ENCODE assay signal across 1 cellular context in genomic region chr18:8478968-8479370, GRCh38.
TF ChIP-seq lines count a peak whose summit lies in the region.

No MANE protein-coding gene starts in this region.

TF ChIP-seq in SK-N-SH treated with all-trans-retinoic acid at 6 μM for 48 hours, 23 proteins besides CTCF, POLR2A, EP300 and RAD21 (continued from another document):
- TF ChIP-seq, protein P1, sequence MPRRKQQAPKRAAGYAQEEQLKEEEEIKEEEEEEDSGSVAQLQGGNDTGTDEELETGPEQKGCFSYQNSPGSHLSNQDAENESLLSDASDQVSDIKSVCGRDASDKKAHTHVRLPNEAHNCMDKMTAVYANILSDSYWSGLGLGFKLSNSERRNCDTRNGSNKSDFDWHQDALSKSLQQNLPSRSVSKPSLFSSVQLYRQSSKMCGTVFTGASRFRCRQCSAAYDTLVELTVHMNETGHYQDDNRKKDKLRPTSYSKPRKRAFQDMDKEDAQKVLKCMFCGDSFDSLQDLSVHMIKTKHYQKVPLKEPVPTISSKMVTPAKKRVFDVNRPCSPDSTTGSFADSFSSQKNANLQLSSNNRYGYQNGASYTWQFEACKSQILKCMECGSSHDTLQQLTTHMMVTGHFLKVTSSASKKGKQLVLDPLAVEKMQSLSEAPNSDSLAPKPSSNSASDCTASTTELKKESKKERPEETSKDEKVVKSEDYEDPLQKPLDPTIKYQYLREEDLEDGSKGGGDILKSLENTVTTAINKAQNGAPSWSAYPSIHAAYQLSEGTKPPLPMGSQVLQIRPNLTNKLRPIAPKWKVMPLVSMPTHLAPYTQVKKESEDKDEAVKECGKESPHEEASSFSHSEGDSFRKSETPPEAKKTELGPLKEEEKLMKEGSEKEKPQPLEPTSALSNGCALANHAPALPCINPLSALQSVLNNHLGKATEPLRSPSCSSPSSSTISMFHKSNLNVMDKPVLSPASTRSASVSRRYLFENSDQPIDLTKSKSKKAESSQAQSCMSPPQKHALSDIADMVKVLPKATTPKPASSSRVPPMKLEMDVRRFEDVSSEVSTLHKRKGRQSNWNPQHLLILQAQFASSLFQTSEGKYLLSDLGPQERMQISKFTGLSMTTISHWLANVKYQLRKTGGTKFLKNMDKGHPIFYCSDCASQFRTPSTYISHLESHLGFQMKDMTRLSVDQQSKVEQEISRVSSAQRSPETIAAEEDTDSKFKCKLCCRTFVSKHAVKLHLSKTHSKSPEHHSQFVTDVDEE (CRISPR knock-in tag; IDR thresholded peaks at IDR 0.05), result no peak
- TF ChIP-seq ZNF70 (CRISPR knock-in tag; IDR thresholded peaks at IDR 0.05), result no peak
TF ChIP-seq in SK-N-SH treated with all-trans-retinoic acid at 6 μM for 48 hours: peak in this region for 0.
